21 cellular contexts compared by ENCODE assay signal in genomic region chr13:19085258-19085657, GRCh38.
"Had no signal": no experiment of that assay in that cellular context is flagged by ENCODE, and none has a peak within 500 bp of the region (broad histone marks: within the 10 kb centered on the region; RNA-seq: fewer than 3 reads in every experiment).

No MANE protein-coding gene starts in this region.

- DNase-seq: IMR-90, Karpas-422, KG1, MG63, NCI-H1092 treated with DMSO at 0.1 percent for 48 hours, NCI-H1436, NCI-H187, NCI-H2029, NCI-H2081 treated with DMSO at 0.1 percent for 48 hours, NCI-H2171, NCI-H226, NCI-H510A, NCI-H524 treated with DMSO at 0.1 percent for 48 hours, NCI-H69, NCI-H774, Right ventricle myocardium superior, RPMI8226, SIG-M5 had no signal

- H3K4me3 ChIP-seq: MG63, SJSA1, SK-N-MC had no signal

- ATAC-seq: HepG2 had no signal

- H3K4me1 ChIP-seq: SJSA1 had no signal

- H3K36me3 ChIP-seq: MG63, SJSA1 had no signal

- H3K27me3 ChIP-seq: MG63, SJSA1 had no signal

- H3K9me3 ChIP-seq: MG63, SJSA1 had no signal

- H3K27ac ChIP-seq: SJSA1, SK-N-MC had no signal
